Comparison of ENCODE assay signal across 8 cellular contexts in the genomic region with DNA sequence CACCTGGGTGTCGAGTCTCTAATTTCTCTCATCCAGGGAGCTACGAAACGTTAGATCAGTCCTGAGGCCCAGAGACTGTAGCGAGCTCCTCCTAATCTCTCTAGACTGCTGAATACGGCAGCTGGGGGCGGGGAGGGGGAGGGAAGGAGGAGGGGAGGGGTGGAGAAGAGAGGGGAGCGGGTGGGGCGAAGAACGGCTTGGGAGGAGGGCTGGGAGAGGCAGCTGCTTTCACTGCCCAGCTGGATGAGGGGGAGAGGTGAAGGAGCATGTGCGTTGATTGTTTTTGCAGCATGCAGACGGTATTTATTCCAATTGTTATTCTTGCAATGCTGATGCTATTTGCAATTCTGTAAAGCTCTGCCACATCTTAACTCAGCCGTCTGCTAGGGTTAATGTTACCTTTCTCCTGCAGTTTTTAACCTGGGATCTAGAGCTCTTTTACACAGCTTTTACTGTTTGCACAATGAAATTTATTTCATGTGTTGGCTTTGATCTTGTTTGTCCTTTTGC. TPM values are rescaled to one million over a fixed set of nuclear protein-coding genes. Genes with fewer than 3 reads are reported as not detected.
DNase-seq lines count a peak whose midpoint lies in the region.

No MANE protein-coding gene starts in this region.

- no peak overlapping the region for H3K4me3 Mint-ChIP-seq in activated T-cell treated with anti-CD3 and anti-CD28 coated beads, Interleukin-2, amount 50 U/mL, for 24 hours

- WGBS in mesendoderm (ENCODE audit: extremely low coverage, insufficient coverage, low lambda C conversion rate) = no CpG with 5 or more reads among the region's 12 CpGs

- H3K27ac Mint-ChIP-seq in activated T-cell treated with anti-CD3 and anti-CD28 coated beads, Interleukin-2, amount 50 U/mL, for 24 hours = no peak overlapping the region

- H3K79me1 ChIP-seq in mesendoderm (ENCODE audit: low read length) = no peaks in the 10 kb centered on the region

- no peak overlapping the region for H2BK120ac ChIP-seq in mesendoderm (ENCODE audit: low read depth, low read length)

- H3K27me3 ChIP-seq in mesendoderm (ENCODE audit: insufficient read depth, low read length, poor library complexity) = no peaks in the 10 kb centered on the region

- H3K9me3 Mint-ChIP-seq in activated T-cell treated with anti-CD3 and anti-CD28 coated beads, Interleukin-2, amount 50 U/mL, for 24 hours = no peaks in the 10 kb centered on the region

- H3K4me1 ChIP-seq in mesendoderm (ENCODE audit: control insufficient read depth, low read depth, low read length) = peaks cover 2% of the 10 kb centered on the region

- no peak overlapping the region for H3K18ac ChIP-seq in mesendoderm (ENCODE audit: low read length)

- peaks cover 50% of the 10 kb centered on the region for H3K27me3 Mint-ChIP-seq in activated T-cell treated with anti-CD3 and anti-CD28 coated beads, Interleukin-2, amount 50 U/mL, for 24 hours

- no peak overlapping the region for H2BK15ac ChIP-seq in mesendoderm (replicated peaks; ENCODE audit: low read depth)

- no peaks in the 10 kb centered on the region for H3K36me3 Mint-ChIP-seq in activated T-cell treated with anti-CD3 and anti-CD28 coated beads, Interleukin-2, amount 50 U/mL, for 24 hours (ENCODE audit: low read depth)

- H2BK5ac ChIP-seq in mesendoderm (ENCODE audit: low read length) = no peak overlapping the region

- H3K79me2 ChIP-seq in mesendoderm (ENCODE audit: control insufficient read depth, insufficient read depth, low read length) = no peaks in the 10 kb centered on the region

- H3K9ac ChIP-seq in mesendoderm (ENCODE audit: low read length) = no peak overlapping the region

- H3K23ac ChIP-seq in mesendoderm (ENCODE audit: low read length) = no peak overlapping the region

- H3K36me3 ChIP-seq in mesendoderm (ENCODE audit: control insufficient read depth, insufficient read depth, low read length) = no peaks in the 10 kb centered on the region

- peak overlapping the region; percentile 59 for H3K4me3 ChIP-seq in mesendoderm (ENCODE audit: low read length)

- H3K4me1 Mint-ChIP-seq in activated T-cell treated with anti-CD3 and anti-CD28 coated beads, Interleukin-2, amount 50 U/mL, for 24 hours (ENCODE audit: low read depth) = peaks cover 9% of the 10 kb centered on the region

- H3K4me2 ChIP-seq in mesendoderm (ENCODE audit: low read length) = peak overlapping the region; percentile 79

- no peak overlapping the region for H3K4ac ChIP-seq in mesendoderm (ENCODE audit: low read depth, low read length)

- no peak overlapping the region for H2AK5ac ChIP-seq in mesendoderm (ENCODE audit: low read length)

- H4K8ac ChIP-seq in mesendoderm (ENCODE audit: low read depth, low read length) = no peak overlapping the region

- H3K56ac ChIP-seq in mesendoderm (ENCODE audit: low read length) = no peak overlapping the region

- H4K5ac ChIP-seq in mesendoderm (ENCODE audit: low read length) = no peak overlapping the region

- H3K27ac ChIP-seq in caudate nucleus (ENCODE audit: low read depth, low read length) (peak overlapping the region; percentile 76), mesendoderm (ENCODE audit: low read depth, low read length) (no peak overlapping the region)

- DNase-seq in DMS53 treated with DMSO at 0.1 percent for 48 hours (lab: John Stamatoyannopoulos, UW; ENCODE audit: unreplicated experiment) = peak; percentile 84
- peak; percentile 78 for DNase-seq in NCI-H2107 treated with DMSO at 0.1 percent for 48 hours (lab: John Stamatoyannopoulos, UW; ENCODE audit: unreplicated experiment)
- DNase-seq in caudate nucleus (lab: John Stamatoyannopoulos, UW) = peak in 51 of 61 donors; percentile 42 to 88 (median 68)
- DNase-seq in mesendoderm = peak; percentile 87
- no peak for DNase-seq in EL
- DNase-seq in SKM-1 treated with dmso at 0.1 percent for 144 hours (lab: John Stamatoyannopoulos, UW; ENCODE audit: unreplicated experiment) = no peak
- no peak for DNase-seq in foreskin melanocyte
- DNase-seq in activated T-cell treated with anti-CD3 and anti-CD28 coated beads, Interleukin-2, amount 50 U/mL, for 24 hours = no peak

RNA-seq across cellular contexts. Expression of a gene that starts 0.8 kb away (rescaled TPM):
- 1.5 TPM for polyA plus RNA-seq in mesendoderm (2013, experiment 1 of 2)
- 1.3 TPM for polyA plus RNA-seq in mesendoderm (2013, experiment 2 of 2)

Comparison
In these comparisons a context has a peak if more than half of its experiments do, and no peak if none do; other contexts are left out.
1. DNase-seq: peak in DMS53 treated with DMSO at 0.1 percent for 48 hours (single experiment), NCI-H2107 treated with DMSO at 0.1 percent for 48 hours (single experiment), caudate nucleus (51 of 61) and mesendoderm (single experiment); none in EL (single experiment), SKM-1 treated with dmso at 0.1 percent for 144 hours (single experiment), foreskin melanocyte (single experiment) and activated T-cell treated with anti-CD3 and anti-CD28 coated beads, Interleukin-2, amount 50 U/mL, for 24 hours (single experiment).